Comparison of ENCODE assay signal across 13 cellular contexts in the genomic region with DNA sequence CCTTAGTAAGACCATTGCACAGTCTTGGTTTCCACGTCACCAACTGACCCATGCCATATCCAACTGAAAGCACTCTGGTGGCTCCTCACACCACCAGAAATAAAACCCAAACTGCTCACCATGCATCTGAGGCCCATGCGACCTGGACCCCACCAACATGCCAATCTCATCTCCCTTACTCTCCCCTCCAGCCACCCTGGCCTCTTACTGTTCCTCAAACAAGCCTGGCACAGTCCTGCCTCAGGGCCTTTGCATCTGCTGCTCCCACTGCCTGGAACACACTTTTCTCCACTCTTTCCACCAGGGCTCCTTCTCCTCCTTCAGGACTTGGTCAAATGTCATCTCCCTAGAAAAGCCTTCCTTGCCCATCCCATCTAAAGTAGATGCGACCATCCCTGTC. TPM values are rescaled to one million over a fixed set of nuclear protein-coding genes. Genes with fewer than 3 reads are reported as not detected.
DNase-seq lines count a peak whose midpoint lies in the region; ATAC-seq, FAIRE-seq and TF ChIP-seq lines count a peak whose summit lies in the region.
"Had no signal": no experiment of that assay in that cellular context is flagged by ENCODE, and none has a peak within 500 bp of the region (broad histone marks: within the 10 kb centered on the region; RNA-seq: fewer than 3 reads in every experiment).

No MANE protein-coding gene starts in this region.

- no peaks in the 10 kb centered on the region for H4K20me1 ChIP-seq in GM23248 (ENCODE audit: insufficient read depth)

- no peaks in the 10 kb centered on the region for H3K79me2 ChIP-seq in GM23248 (ENCODE audit: insufficient read depth)

- FAIRE-seq in small intestine (lab: Jason Lieb, UNC): no peak
- FAIRE-seq: colon, keratinocyte, TTC549 had no signal

- in situ Hi-C loops in GM23248 (cut with MboI): no loop called here

- H2AFZ ChIP-seq in GM23248: no peak overlapping the region

- POLR2A ChIA-PET in CD4-positive, alpha-beta T cell (lab: Charles Lee): interaction anchor here (1.2 to 3.3 kb wide), 2 partner anchors 8 to 100 kb away, joined by 3 to 18 read pairs; partner anchors contain the start of gene PREX1

- H3K4me3 ChIP-seq in neutrophil (ENCODE audit: low read depth in 1 of 2, low read length in 1 of 2): peak overlapping the region; percentile 39 to 94
- no peak overlapping the region for H3K4me3 ChIP-seq in small intestine (ENCODE audit: low read depth in 1 of 2, low read length in 2 of 2)
- H3K4me3 ChIP-seq in GM23248: no peak overlapping the region
- H3K4me3 ChIP-seq: thyroid gland had no signal

- no peaks in the 10 kb centered on the region for H3K9me3 Mint-ChIP-seq in CD4-positive, alpha-beta T cell
- H3K9me3 Mint-ChIP-seq in activated naive CD8-positive, alpha-beta T cell treated with anti-CD3 and anti-CD28 coated beads for 36 hours: no peaks in the 10 kb centered on the region

- peak overlapping the region; percentile 67 for H3K27ac ChIP-seq in CD4-positive, alpha-beta T cell (ENCODE audit: low read depth, low read length)
- H3K27ac ChIP-seq in neutrophil (peak overlapping the region; percentile 99), small intestine (ENCODE audit: low read depth in 1 of 2, low read length in 1 of 2) (peak overlapping the region in 1 of 2 donors; percentile 52), GM23248 (no peak overlapping the region)
- H3K27ac ChIP-seq: thyroid gland had no signal

- no peak overlapping the region for H3K4me2 ChIP-seq in GM23248 (ENCODE audit: unreplicated experiment)

- H3K9me3 ChIP-seq in CD4-positive, alpha-beta T cell (ENCODE audit: control insufficient read depth, low read length): no peaks in the 10 kb centered on the region
- H3K9me3 ChIP-seq in neutrophil (no peaks in the 10 kb centered on the region), small intestine (ENCODE audit: control insufficient read depth, low read depth) (no peaks in the 10 kb centered on the region), GM23248 (ENCODE audit: low read depth) (no peaks in the 10 kb centered on the region)
- H3K9me3 ChIP-seq: thyroid gland had no signal

- H3K27me3 ChIP-seq in CD4-positive, alpha-beta T cell (ENCODE audit: control insufficient read depth, insufficient read depth, low read length): no peaks in the 10 kb centered on the region
- H3K27me3 ChIP-seq in neutrophil (no peaks in the 10 kb centered on the region), small intestine (ENCODE audit: control insufficient read depth in 2 of 2, insufficient read depth in 2 of 2, low read length in 2 of 2) (no peaks in the 10 kb centered on the region), GM23248 (replicated peaks; ENCODE audit: insufficient read depth) (no peaks in the 10 kb centered on the region)
- H3K27me3 ChIP-seq: thyroid gland had no signal

- H3K36me3 Mint-ChIP-seq in CD4-positive, alpha-beta T cell (ENCODE audit: low read depth): peaks cover 15% of the 10 kb centered on the region
- H3K36me3 Mint-ChIP-seq in activated naive CD8-positive, alpha-beta T cell treated with anti-CD3 and anti-CD28 coated beads for 36 hours: peaks cover 48% of the 10 kb centered on the region

- H3F3A ChIP-seq in GM23248 (ENCODE audit: insufficient read depth): peaks cover 3% of the 10 kb centered on the region; the same call in 1 of the 2 replicates

- TF ChIP-seq POLR2A in GM15510 (IDR thresholded peaks at IDR 0.05; ENCODE audit: borderline replicate concordance, extremely low read depth, insufficient read length): peak; percentile 9

- DNase-seq in CD4-positive, alpha-beta T cell: no peak
- no peak for DNase-seq in activated naive CD8-positive, alpha-beta T cell treated with anti-CD3 and anti-CD28 coated beads for 36 hours
- DNase-seq in small intestine (no peak), GM23248 (no peak)
- DNase-seq: NCI-H1048, SHP77 treated with DMSO at 0.1 percent for 48 hours, thyroid gland had no signal

- H3K36me3 ChIP-seq in neutrophil (peaks cover 85% of the 10 kb centered on the region), small intestine (ENCODE audit: control insufficient read depth in 2 of 2, insufficient read depth in 2 of 2, low read length in 2 of 2) (no peaks in the 10 kb centered on the region), GM23248 (ENCODE audit: low read depth) (no peaks in the 10 kb centered on the region)
- H3K36me3 ChIP-seq: thyroid gland had no signal

- H3K27ac Mint-ChIP-seq in CD4-positive, alpha-beta T cell: no peak overlapping the region
- H3K27ac Mint-ChIP-seq in activated naive CD8-positive, alpha-beta T cell treated with anti-CD3 and anti-CD28 coated beads for 36 hours: peak overlapping the region; percentile 87

- intact Hi-C loops in CD4-positive, alpha-beta T cell (cut with DNase I, micrococcal nuclease): loop anchor here in 1 of 2 experiments (2.0 kb wide), 1 partner anchor 58 kb away; no protein-coding TSS in a partner anchor

- no peaks in the 10 kb centered on the region for H3K27me3 Mint-ChIP-seq in CD4-positive, alpha-beta T cell
- no peaks in the 10 kb centered on the region for H3K27me3 Mint-ChIP-seq in activated naive CD8-positive, alpha-beta T cell treated with anti-CD3 and anti-CD28 coated beads for 36 hours

- H3K4me1 Mint-ChIP-seq in CD4-positive, alpha-beta T cell (ENCODE audit: low read depth): peaks cover 77% of the 10 kb centered on the region
- peaks cover 87% of the 10 kb centered on the region for H3K4me1 Mint-ChIP-seq in activated naive CD8-positive, alpha-beta T cell treated with anti-CD3 and anti-CD28 coated beads for 36 hours

- H3K4me1 ChIP-seq in neutrophil (ENCODE audit: control insufficient read depth in 1 of 2, insufficient read depth in 1 of 2, low read depth in 1 of 2, low read length in 1 of 2) (peaks cover 93 to 98% of the 10 kb centered on the region in 2 experiments), small intestine (ENCODE audit: control insufficient read depth in 2 of 2, insufficient read depth in 1 of 2, low read depth in 1 of 2, low read length in 1 of 2) (no peaks in the 10 kb centered on the region), GM23248 (ENCODE audit: insufficient read depth) (peaks cover 1% of the 10 kb centered on the region; the same call in 1 of the 2 replicates)

- WGBS in small intestine, 3 donors: 72 to 83% (median 81%) methylated on average over 3 of the region's 3 CpGs
- 89 to 91% methylated on average over 3 of the region's 3 CpGs for WGBS in GM23248 (ENCODE audit: low coverage in 1 of 2, low lambda C conversion rate in 2 of 2, missing lambda C conversion rate in 2 of 2), 2 experiments

- no peaks in the 10 kb centered on the region for H3K9me2 ChIP-seq in GM23248 (ENCODE audit: insufficient read depth)

- CTCF ChIA-PET in CD4-positive, alpha-beta T cell (lab: Charles Lee): no interaction called here

- H3K4me3 Mint-ChIP-seq in CD4-positive, alpha-beta T cell: peak overlapping the region; percentile 97
- peak overlapping the region; percentile 58 for H3K4me3 Mint-ChIP-seq in activated naive CD8-positive, alpha-beta T cell treated with anti-CD3 and anti-CD28 coated beads for 36 hours

- TF ChIP-seq CTCF in CD4-positive, alpha-beta T cell (IDR thresholded peaks at IDR 0.05): no peak
- TF ChIP-seq CTCF in neutrophil (IDR thresholded peaks at IDR 0.05): no peak

- no peak overlapping the region for H3K9ac ChIP-seq in GM23248

- no peak for ATAC-seq in CD4-positive, alpha-beta T cell (ENCODE audit: poor library complexity)
- ATAC-seq in GM19452 (IDR thresholded peaks at IDR 0.05; ENCODE audit: unreplicated experiment): no peak

RNA-seq across cellular contexts. Expression of gene PREX1, which starts 8.7 kb away (rescaled TPM):
- total RNA-seq in CD4-positive, alpha-beta T cell: 10 to 100 TPM; 73.9 to 74.5 TPM
- 10 to 100 TPM; 76.8 to 77.1 TPM for total RNA-seq in activated naive CD8-positive, alpha-beta T cell treated with anti-CD3 and anti-CD28 coated beads for 36 hours
- polyA plus RNA-seq in small intestine: 1 to 10 TPM; 1.8 to 8.3 (median 7.6) TPM
- total RNA-seq in GM23248 (2014; rRNA removed; shearing (Covaris generic)): 0.63 and 0.65 TPM in 2 replicates
- polyA plus RNA-seq in GM23248 (2016; fragmentation: Nextera tagmentation; extraction: Ambion mirVana): 0.13 and 0.18 TPM in 2 replicates

Comparison
In these comparisons a context has a peak if more than half of its experiments do, and no peak if none do; other contexts are left out.
1. H3K4me3 ChIP-seq: peak in neutrophil (2 of 2); none in small intestine (0 of 2) and GM23248 (single experiment).
2. RNA of gene PREX1, which starts 8.7 kb away (total RNA-seq): 76.8 to 77.1 TPM in activated naive CD8-positive, alpha-beta T cell treated with anti-CD3 and anti-CD28 coated beads for 36 hours and 73.9 to 74.5 TPM in CD4-positive, alpha-beta T cell; 0.63 to 0.65 TPM in GM23248; every median in the first group is over 10 times any median in the second.